In the genomic region with DNA sequence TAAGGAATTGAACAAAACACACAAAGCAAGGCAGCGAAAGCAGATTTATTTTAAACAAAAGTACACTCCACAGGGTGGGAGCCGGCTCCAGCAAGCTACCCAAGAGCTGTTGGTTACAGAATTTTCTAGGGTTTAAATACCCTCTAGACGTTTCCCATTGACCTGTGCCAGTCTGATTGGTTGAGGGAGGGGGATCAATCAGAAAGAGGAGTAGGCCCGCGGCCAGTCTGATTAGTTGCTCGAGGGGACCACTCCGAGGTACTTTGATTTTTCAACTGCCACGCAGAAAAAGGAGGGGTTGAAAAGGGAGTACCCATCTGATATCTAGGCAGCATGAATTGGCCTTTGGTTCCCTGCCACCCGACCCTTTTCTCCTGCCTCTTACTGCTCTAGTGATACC, we compare ENCODE assay signal across 8 cellular contexts. TPM values are rescaled to one million over a fixed set of nuclear protein-coding genes. Genes with fewer than 3 reads are reported as not detected.
A peak's percentile ranks its signal among the peaks of the same experiment; 100 is the strongest.
DNase-seq lines count a peak whose midpoint lies in the region; ATAC-seq and TF ChIP-seq lines count a peak whose summit lies in the region.

No MANE protein-coding gene starts in this region.

- no peaks in the 10 kb centered on the region for H3K9me3 Mint-ChIP-seq in activated T-cell treated with anti-CD3 and anti-CD28 coated beads, Interleukin-2, amount 50 U/mL, for 72 hours
- H3K9me3 Mint-ChIP-seq in activated naive CD8-positive, alpha-beta T cell (ENCODE audit: low read depth) = no peaks in the 10 kb centered on the region

- H3K4me3 Mint-ChIP-seq in activated T-cell treated with anti-CD3 and anti-CD28 coated beads, Interleukin-2, amount 50 U/mL, for 72 hours = peak overlapping the region; percentile 93 to 94
- peak overlapping the region; percentile 97 for H3K4me3 Mint-ChIP-seq in activated naive CD8-positive, alpha-beta T cell

- peaks cover 3 to 27% of the 10 kb centered on the region in 2 donors for H3K36me3 Mint-ChIP-seq in activated T-cell treated with anti-CD3 and anti-CD28 coated beads, Interleukin-2, amount 50 U/mL, for 72 hours (ENCODE audit: insufficient read depth in 2 of 2)
- H3K36me3 Mint-ChIP-seq in activated naive CD8-positive, alpha-beta T cell = peaks cover under 1% of the 10 kb centered on the region

- peaks cover 46% of the 10 kb centered on the region for H3K4me1 Mint-ChIP-seq in activated T-cell treated with anti-CD3 and anti-CD28 coated beads, Interleukin-2, amount 50 U/mL, for 72 hours (ENCODE audit: low read depth)
- H3K4me1 Mint-ChIP-seq in activated naive CD8-positive, alpha-beta T cell (ENCODE audit: low read depth) = peaks cover 40% of the 10 kb centered on the region

- TF ChIP-seq CTCF in left lung (IDR thresholded peaks at IDR 0.05) = no peak
- no peak for TF ChIP-seq CTCF in transverse colon (IDR thresholded peaks at IDR 0.05)

- 54 to 66% methylated on average over 6 to 9 of the region's 9 CpGs for WGBS in transverse colon (ENCODE audit: low coverage in 1 of 2), 2 donors

- peak overlapping the region; percentile 98 for H3K27ac Mint-ChIP-seq in activated T-cell treated with anti-CD3 and anti-CD28 coated beads, Interleukin-2, amount 50 U/mL, for 72 hours
- H3K27ac Mint-ChIP-seq in activated naive CD8-positive, alpha-beta T cell = peak overlapping the region; percentile 70

- H3K4me3 ChIP-seq in left lung = peak overlapping the region; percentile 69 to 95
- peak overlapping the region; percentile 67 to 98 (median 88) for H3K4me3 ChIP-seq in transverse colon

- peaks cover 12% of the 10 kb centered on the region for H3K27me3 Mint-ChIP-seq in activated T-cell treated with anti-CD3 and anti-CD28 coated beads, Interleukin-2, amount 50 U/mL, for 72 hours (ENCODE audit: low read depth)
- H3K27me3 Mint-ChIP-seq in activated naive CD8-positive, alpha-beta T cell = peaks cover 4% of the 10 kb centered on the region

- TF ChIP-seq EP300 in transverse colon (IDR thresholded peaks at IDR 0.05; ENCODE audit: low read depth) = no peak

- H3K27ac ChIP-seq in left lung (no peak overlapping the region), transverse colon (peak overlapping the region; percentile 86 to 92 (median 90))

- intact Hi-C loops in left lung (cut with DNase I) (no loop called here), transverse colon (cut with DNase I; ENCODE audit: low total_unique reads) (no loop called here), sciatic nerve (cut with DNase I) (no loop called here)

- no peak for ATAC-seq in activated T-cell treated with anti-CD3 and anti-CD28 coated beads, Interleukin-2, amount 50 U/mL, for 72 hours (replicated peaks in 1 of 2)
- no peak for ATAC-seq in left lung
- no peak for ATAC-seq in sciatic nerve
- no peak for ATAC-seq in GM18868 (IDR thresholded peaks at IDR 0.05; ENCODE audit: unreplicated experiment)

- no peaks in the 10 kb centered on the region for H3K9me3 ChIP-seq in left lung
- H3K9me3 ChIP-seq in transverse colon = no peaks in the 10 kb centered on the region

- no peak for TF ChIP-seq POLR2A in transverse colon (IDR thresholded peaks at IDR 0.05)

- peaks cover 11 to 32% of the 10 kb centered on the region in 2 donors for H3K4me1 ChIP-seq in left lung
- H3K4me1 ChIP-seq in transverse colon = peaks cover 0 to 33% (median 18%) of the 10 kb centered on the region in 4 donors

- in situ Hi-C loops in transverse colon (cut with MboI; ENCODE audit: low pct_ligation_motif_present in 1 of 4, low pct_unique_long_range_greater_than_20kb in 1 of 4, low sequenced_read_pairs in 3 of 4) (no loop called here), G401 (cut with HindIII; ENCODE audit: low sequenced_read_pairs) (no loop called here)

- DNase-seq in activated T-cell treated with anti-CD3 and anti-CD28 coated beads, Interleukin-2, amount 50 U/mL, for 72 hours = no peak
- DNase-seq in activated T-cell treated with anti-CD3 and anti-CD28 coated beads for 4 hours (no peak), left lung (no peak), transverse colon (no peak), sciatic nerve (ENCODE audit: low spot score) (no peak), G401 (ENCODE audit: low spot score) (no peak)

- peaks cover 0 to 42% of the 10 kb centered on the region in 2 donors for H3K36me3 ChIP-seq in left lung
- peaks cover 0 to 29% (median 4%) of the 10 kb centered on the region in 4 donors for H3K36me3 ChIP-seq in transverse colon

- H3K27me3 ChIP-seq in left lung (no peaks in the 10 kb centered on the region), transverse colon (no peaks in the 10 kb centered on the region)

RNA-seq across cellular contexts. Expression of a gene that starts 1.0 kb away (rescaled TPM):
- total RNA-seq in activated T-cell treated with anti-CD3 and anti-CD28 coated beads, Interleukin-2, amount 50 U/mL, for 72 hours = 10 to 100 TPM; 41.4 to 47.6 TPM
- total RNA-seq in left lung (10 to 100 TPM; 38.5 to 38.7 TPM), transverse colon (10 to 100 TPM; 15.7 to 58.6 (median 40.6) TPM), sciatic nerve (21.2 TPM)
- total RNA-seq in G401 (2014; rRNA removed; shearing (Covaris generic)) = 39.9 and 78.1 TPM in 2 replicates

RNA-seq across cellular contexts. Expression of a gene that starts 59.9 kb away (rescaled TPM):
- total RNA-seq in activated T-cell treated with anti-CD3 and anti-CD28 coated beads, Interleukin-2, amount 50 U/mL, for 72 hours = 10 to 100 TPM; 51.0 to 63.8 TPM
- total RNA-seq in left lung = 100 to 1,000 TPM; 103 to 121 TPM
- 10 to 100 TPM; 15.7 to 63.5 (median 56.4) TPM for total RNA-seq in transverse colon
- total RNA-seq in sciatic nerve = 73.6 TPM
- 17.5 and 18.7 TPM in 2 replicates for total RNA-seq in G401 (2014; rRNA removed; shearing (Covaris generic))

Comparison
In these comparisons a context has a peak if more than half of its experiments do, and no peak if none do; other contexts are left out.
1. H3K27ac ChIP-seq: peak in transverse colon (4 of 4); none in left lung (0 of 2).